1 cellular context compared by ENCODE assay signal in the genomic region with DNA sequence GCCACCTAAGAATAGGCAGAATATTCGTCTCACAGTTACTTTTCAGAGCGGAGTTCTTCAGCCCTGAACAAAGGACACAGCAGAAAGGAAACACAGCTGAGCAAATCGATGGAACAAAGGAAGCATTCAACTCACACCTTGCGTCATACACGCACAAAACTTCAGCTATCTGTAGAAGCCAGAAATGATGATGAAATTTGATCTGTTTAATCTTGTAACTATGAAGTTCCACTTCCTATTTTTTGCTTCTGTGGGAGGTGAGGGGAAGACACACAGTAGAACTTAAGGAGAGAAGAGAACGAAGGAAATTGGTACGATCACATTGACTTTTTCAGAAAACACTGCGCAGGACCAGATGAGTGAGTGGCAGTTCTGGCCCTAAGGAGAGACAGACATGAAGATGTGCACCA.
TF ChIP-seq lines count a peak whose summit lies in the region.

No MANE protein-coding gene starts in this region.

TF ChIP-seq in HepG2, 621 proteins besides CTCF, POLR2A, EP300 and RAD21 (continued from another document and continues in another):
- TF ChIP-seq, protein P1, sequence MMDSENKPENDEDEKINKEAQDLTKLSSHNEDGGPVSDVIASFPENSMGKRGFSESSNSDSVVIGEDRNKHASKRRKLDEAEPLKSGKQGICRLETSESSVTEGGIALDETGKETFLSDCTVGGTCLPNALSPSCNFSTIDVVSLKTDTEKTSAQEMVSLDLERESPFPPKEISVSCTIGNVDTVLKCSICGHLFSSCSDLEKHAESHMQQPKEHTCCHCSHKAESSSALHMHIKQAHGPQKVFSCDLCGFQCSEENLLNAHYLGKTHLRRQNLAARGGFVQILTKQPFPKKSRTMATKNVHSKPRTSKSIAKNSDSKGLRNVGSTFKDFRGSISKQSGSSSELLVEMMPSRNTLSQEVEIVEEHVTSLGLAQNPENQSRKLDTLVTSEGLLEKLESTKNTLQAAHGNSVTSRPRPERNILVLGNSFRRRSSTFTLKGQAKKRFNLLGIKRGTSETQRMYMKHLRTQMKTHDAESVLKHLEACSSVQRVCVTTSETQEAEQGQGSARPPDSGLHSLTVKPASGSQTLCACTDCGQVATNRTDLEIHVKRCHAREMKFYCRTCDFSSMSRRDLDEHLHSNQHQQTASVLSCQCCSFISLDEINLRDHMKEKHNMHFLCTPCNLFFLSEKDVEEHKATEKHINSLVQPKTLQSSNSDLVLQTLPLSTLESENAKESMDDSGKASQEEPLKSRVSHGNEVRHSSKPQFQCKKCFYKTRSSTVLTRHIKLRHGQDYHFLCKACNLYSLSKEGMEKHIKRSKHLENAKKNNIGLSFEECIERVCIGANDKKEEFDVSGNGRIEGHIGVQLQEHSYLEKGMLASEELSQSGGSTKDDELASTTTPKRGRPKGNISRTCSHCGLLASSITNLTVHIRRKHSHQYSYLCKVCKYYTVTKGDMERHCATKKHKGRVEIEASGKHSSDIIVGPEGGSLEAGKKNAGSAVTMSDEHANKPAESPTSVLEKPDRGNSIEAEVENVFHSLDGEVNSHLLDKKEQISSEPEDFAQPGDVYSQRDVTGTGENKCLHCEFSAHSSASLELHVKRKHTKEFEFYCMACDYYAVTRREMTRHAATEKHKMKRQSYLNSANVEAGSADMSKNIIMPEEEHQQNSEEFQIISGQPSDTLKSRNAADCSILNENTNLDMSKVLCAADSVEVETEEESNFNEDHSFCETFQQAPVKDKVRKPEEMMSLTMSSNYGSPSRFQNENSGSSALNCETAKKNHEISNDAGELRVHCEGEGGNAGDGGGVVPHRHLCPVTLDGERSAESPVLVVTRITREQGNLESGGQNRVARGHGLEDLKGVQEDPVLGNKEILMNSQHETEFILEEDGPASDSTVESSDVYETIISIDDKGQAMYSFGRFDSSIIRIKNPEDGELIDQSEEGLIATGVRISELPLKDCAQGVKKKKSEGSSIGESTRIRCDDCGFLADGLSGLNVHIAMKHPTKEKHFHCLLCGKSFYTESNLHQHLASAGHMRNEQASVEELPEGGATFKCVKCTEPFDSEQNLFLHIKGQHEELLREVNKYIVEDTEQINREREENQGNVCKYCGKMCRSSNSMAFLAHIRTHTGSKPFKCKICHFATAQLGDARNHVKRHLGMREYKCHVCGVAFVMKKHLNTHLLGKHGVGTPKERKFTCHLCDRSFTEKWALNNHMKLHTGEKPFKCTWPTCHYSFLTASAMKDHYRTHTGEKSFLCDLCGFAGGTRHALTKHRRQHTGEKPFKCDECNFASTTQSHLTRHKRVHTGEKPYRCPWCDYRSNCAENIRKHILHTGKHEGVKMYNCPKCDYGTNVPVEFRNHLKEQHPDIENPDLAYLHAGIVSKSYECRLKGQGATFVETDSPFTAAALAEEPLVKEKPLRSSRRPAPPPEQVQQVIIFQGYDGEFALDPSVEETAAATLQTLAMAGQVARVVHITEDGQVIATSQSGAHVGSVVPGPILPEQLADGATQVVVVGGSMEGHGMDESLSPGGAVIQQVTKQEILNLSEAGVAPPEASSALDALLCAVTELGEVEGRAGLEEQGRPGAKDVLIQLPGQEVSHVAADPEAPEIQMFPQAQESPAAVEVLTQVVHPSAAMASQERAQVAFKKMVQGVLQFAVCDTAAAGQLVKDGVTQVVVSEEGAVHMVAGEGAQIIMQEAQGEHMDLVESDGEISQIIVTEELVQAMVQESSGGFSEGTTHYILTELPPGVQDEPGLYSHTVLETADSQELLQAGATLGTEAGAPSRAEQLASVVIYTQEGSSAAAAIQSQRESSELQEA (CRISPR knock-in tag; IDR thresholded peaks at IDR 0.05; ENCODE audit: not compliant biosample characterization): no peak
- TF ChIP-seq KLF16 (CRISPR knock-in tag; IDR thresholded peaks at IDR 0.05) (peak in 1 of 2 experiments; percentile 90; a peak in 2 of 4 replicates), ZNF30 (CRISPR knock-in tag; IDR thresholded peaks at IDR 0.05) (no peak), ZNF567 (CRISPR knock-in tag; IDR thresholded peaks at IDR 0.05; ENCODE audit: borderline replicate concordance) (no peak), JARID2 (CRISPR knock-in tag; IDR thresholded peaks at IDR 0.05; ENCODE audit: insufficient replicate concordance) (no peak), SUZ12 (IDR thresholded peaks at IDR 0.05; ENCODE audit: low read depth, low read length) (no peak), GFI1 (CRISPR knock-in tag; IDR thresholded peaks at IDR 0.05; ENCODE audit: borderline replicate concordance) (0 out of 2 replicates have a peak, but pooled peaks have one; percentile 17), RCOR2 (CRISPR knock-in tag; IDR thresholded peaks at IDR 0.05) (peak; percentile 85), ZNF264 (CRISPR knock-in tag; IDR thresholded peaks at IDR 0.05) (peak; percentile 78; the same call in 1 of the 2 replicates), ZNF589 (CRISPR knock-in tag; conservative IDR thresholded peaks at IDR 0.05) (no peak), CREM (IDR thresholded peaks at IDR 0.05) (no peak; the same call in none of the 2 replicates), CREM (CRISPR knock-in tag; IDR thresholded peaks at IDR 0.05) (no peak), NFYC (CRISPR knock-in tag; IDR thresholded peaks at IDR 0.05) (no peak), ATF7-NPFF (CRISPR knock-in tag; IDR thresholded peaks at IDR 0.05; ENCODE audit: low read depth) (no peak), HMG20B (CRISPR knock-in tag; conservative IDR thresholded peaks at IDR 0.05) (0 out of 2 replicates have a peak, but pooled peaks have one; percentile 38), ZNF747 (CRISPR knock-in tag; IDR thresholded peaks at IDR 0.05; ENCODE audit: borderline replicate concordance) (no peak), RXRB (CRISPR knock-in tag; IDR thresholded peaks at IDR 0.05; ENCODE audit: borderline replicate concordance) (peak; percentile 84), ONECUT2 (CRISPR knock-in tag; IDR thresholded peaks at IDR 0.05) (peak; percentile 91), NFKBIZ (CRISPR knock-in tag; IDR thresholded peaks at IDR 0.05) (peak; percentile 64; the same call in 1 of the 2 replicates)
- TF ChIP-seq, protein P2, sequence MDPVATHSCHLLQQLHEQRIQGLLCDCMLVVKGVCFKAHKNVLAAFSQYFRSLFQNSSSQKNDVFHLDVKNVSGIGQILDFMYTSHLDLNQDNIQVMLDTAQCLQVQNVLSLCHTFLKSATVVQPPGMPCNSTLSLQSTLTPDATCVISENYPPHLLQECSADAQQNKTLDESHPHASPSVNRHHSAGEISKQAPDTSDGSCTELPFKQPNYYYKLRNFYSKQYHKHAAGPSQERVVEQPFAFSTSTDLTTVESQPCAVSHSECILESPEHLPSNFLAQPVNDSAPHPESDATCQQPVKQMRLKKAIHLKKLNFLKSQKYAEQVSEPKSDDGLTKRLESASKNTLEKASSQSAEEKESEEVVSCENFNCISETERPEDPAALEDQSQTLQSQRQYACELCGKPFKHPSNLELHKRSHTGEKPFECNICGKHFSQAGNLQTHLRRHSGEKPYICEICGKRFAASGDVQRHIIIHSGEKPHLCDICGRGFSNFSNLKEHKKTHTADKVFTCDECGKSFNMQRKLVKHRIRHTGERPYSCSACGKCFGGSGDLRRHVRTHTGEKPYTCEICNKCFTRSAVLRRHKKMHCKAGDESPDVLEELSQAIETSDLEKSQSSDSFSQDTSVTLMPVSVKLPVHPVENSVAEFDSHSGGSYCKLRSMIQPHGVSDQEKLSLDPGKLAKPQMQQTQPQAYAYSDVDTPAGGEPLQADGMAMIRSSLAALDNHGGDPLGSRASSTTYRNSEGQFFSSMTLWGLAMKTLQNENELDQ (CRISPR knock-in tag; IDR thresholded peaks at IDR 0.05; ENCODE audit: borderline replicate concordance): no peak
- TF ChIP-seq, protein P3, sequence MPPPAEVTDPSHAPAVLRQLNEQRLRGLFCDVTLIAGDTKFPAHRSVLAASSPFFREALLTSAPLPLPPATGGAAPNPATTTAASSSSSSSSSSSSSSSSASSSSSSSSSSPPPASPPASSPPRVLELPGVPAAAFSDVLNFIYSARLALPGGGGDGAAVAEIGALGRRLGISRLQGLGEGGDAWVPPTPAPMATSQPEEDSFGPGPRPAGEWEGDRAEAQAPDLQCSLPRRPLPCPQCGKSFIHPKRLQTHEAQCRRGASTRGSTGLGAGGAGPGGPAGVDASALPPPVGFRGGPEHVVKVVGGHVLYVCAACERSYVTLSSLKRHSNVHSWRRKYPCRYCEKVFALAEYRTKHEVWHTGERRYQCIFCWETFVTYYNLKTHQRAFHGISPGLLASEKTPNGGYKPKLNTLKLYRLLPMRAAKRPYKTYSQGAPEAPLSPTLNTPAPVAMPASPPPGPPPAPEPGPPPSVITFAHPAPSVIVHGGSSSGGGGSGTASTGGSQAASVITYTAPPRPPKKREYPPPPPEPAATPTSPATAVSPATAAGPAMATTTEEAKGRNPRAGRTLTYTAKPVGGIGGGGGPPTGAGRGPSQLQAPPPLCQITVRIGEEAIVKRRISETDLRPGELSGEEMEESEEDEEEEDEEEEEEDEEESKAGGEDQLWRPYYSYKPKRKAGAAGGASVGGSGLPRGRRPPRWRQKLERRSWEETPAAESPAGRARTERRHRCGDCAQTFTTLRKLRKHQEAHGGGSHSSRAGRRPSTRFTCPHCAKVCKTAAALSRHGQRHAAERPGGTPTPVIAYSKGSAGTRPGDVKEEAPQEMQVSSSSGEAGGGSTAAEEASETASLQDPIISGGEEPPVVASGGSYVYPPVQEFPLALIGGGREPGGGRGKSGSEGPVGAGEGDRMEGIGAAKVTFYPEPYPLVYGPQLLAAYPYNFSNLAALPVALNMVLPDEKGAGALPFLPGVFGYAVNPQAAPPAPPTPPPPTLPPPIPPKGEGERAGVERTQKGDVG (CRISPR knock-in tag; IDR thresholded peaks at IDR 0.05; ENCODE audit: borderline replicate concordance): no peak
- TF ChIP-seq, protein P4, sequence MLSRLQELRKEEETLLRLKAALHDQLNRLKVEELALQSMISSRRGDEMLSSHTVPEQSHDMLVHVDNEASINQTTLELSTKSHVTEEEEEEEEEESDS (CRISPR knock-in tag; IDR thresholded peaks at IDR 0.05; ENCODE audit: borderline replicate concordance): no peak
- TF ChIP-seq, protein P5, sequence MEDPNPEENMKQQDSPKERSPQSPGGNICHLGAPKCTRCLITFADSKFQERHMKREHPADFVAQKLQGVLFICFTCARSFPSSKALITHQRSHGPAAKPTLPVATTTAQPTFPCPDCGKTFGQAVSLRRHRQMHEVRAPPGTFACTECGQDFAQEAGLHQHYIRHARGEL (CRISPR knock-in tag; IDR thresholded peaks at IDR 0.05): no peak
- TF ChIP-seq, protein P6, sequence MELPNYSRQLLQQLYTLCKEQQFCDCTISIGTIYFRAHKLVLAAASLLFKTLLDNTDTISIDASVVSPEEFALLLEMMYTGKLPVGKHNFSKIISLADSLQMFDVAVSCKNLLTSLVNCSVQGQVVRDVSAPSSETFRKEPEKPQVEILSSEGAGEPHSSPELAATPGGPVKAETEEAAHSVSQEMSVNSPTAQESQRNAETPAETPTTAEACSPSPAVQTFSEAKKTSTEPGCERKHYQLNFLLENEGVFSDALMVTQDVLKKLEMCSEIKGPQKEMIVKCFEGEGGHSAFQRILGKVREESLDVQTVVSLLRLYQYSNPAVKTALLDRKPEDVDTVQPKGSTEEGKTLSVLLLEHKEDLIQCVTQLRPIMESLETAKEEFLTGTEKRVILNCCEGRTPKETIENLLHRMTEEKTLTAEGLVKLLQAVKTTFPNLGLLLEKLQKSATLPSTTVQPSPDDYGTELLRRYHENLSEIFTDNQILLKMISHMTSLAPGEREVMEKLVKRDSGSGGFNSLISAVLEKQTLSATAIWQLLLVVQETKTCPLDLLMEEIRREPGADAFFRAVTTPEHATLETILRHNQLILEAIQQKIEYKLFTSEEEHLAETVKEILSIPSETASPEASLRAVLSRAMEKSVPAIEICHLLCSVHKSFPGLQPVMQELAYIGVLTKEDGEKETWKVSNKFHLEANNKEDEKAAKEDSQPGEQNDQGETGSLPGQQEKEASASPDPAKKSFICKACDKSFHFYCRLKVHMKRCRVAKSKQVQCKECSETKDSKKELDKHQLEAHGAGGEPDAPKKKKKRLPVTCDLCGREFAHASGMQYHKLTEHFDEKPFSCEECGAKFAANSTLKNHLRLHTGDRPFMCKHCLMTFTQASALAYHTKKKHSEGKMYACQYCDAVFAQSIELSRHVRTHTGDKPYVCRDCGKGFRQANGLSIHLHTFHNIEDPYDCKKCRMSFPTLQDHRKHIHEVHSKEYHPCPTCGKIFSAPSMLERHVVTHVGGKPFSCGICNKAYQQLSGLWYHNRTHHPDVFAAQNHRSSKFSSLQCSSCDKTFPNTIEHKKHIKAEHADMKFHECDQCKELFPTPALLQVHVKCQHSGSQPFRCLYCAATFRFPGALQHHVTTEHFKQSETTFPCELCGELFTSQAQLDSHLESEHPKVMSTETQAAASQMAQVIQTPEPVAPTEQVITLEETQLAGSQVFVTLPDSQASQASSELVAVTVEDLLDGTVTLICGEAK (IDR thresholded peaks at IDR 0.05): no peak
- TF ChIP-seq, protein P6 (CRISPR knock-in tag; IDR thresholded peaks at IDR 0.05): no peak
- TF ChIP-seq, protein P7, sequence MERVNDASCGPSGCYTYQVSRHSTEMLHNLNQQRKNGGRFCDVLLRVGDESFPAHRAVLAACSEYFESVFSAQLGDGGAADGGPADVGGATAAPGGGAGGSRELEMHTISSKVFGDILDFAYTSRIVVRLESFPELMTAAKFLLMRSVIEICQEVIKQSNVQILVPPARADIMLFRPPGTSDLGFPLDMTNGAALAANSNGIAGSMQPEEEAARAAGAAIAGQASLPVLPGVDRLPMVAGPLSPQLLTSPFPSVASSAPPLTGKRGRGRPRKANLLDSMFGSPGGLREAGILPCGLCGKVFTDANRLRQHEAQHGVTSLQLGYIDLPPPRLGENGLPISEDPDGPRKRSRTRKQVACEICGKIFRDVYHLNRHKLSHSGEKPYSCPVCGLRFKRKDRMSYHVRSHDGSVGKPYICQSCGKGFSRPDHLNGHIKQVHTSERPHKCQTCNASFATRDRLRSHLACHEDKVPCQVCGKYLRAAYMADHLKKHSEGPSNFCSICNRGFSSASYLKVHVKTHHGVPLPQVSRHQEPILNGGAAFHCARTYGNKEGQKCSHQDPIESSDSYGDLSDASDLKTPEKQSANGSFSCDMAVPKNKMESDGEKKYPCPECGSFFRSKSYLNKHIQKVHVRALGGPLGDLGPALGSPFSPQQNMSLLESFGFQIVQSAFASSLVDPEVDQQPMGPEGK (CRISPR knock-in tag; IDR thresholded peaks at IDR 0.05): 0 out of 2 replicates have a peak, but pooled peaks have one; percentile 40
